In genomic region chr3:31695280-31696008, GRCh38 we compare ENCODE assay signal across 9 cellular contexts.
DNase-seq lines count a peak whose midpoint lies in the region; ATAC-seq, FAIRE-seq and TF ChIP-seq lines count a peak whose summit lies in the region.
"Had no signal": no experiment of that assay in that cellular context is flagged by ENCODE, and none has a peak within 500 bp of the region (broad histone marks: within the 10 kb centered on the region; RNA-seq: fewer than 3 reads in every experiment).

No MANE protein-coding gene starts in this region.

- H3K36me3 ChIP-seq in HepG2 (replicated peaks in 1 of 2; ENCODE audit: control insufficient read depth in 1 of 2, insufficient read depth in 2 of 2, low read length in 2 of 2) (peaks cover 8 to 18% of the 10 kb centered on the region in 2 experiments; a peak in 2 of 5 replicates), right lobe of liver (no peaks in the 10 kb centered on the region), OCI-LY7 (ENCODE audit: insufficient read depth, low read length) (peaks cover 79% of the 10 kb centered on the region), colonic mucosa (no peaks in the 10 kb centered on the region), ovary (no peaks in the 10 kb centered on the region), tibial artery (peaks cover 0 to 6% (median 5%) of the 10 kb centered on the region in 3 donors)

- H3K9me3 ChIP-seq in HepG2 (ENCODE audit: low read length) (no peaks in the 10 kb centered on the region), right lobe of liver (no peaks in the 10 kb centered on the region), OCI-LY7 (ENCODE audit: low read length) (no peaks in the 10 kb centered on the region), colonic mucosa (no peaks in the 10 kb centered on the region), ovary (no peaks in the 10 kb centered on the region), tibial artery (no peaks in the 10 kb centered on the region)

- H3K4me3 ChIP-seq in HepG2 (replicated peaks in 1 of 3; ENCODE audit: insufficient read depth in 1 of 3, low read depth in 2 of 3, low read length in 3 of 3) (no peak overlapping the region), right lobe of liver (no peak overlapping the region), OCI-LY7 (ENCODE audit: low read depth, low read length, poor library complexity, severe bottlenecking) (no peak overlapping the region), colonic mucosa (no peak overlapping the region), ovary (no peak overlapping the region), tibial artery (no peak overlapping the region)

- 0 out of 2 replicates have a peak, but pooled peaks have one; percentile 6 for TF ChIP-seq CTCF in HepG2 (CRISPR knock-in tag; IDR thresholded peaks at IDR 0.05)
- TF ChIP-seq CTCF in right lobe of liver (IDR thresholded peaks at IDR 0.05), result peak in 1 of 4 donors; percentile 15
- TF ChIP-seq CTCF in OCI-LY7 (conservative IDR thresholded peaks at IDR 0.05; ENCODE audit: low read length), result peak; percentile 70
- peak; percentile 14 for TF ChIP-seq CTCF in colonic mucosa (IDR thresholded peaks at IDR 0.05)
- no peak for TF ChIP-seq CTCF in ovary (IDR thresholded peaks at IDR 0.05)
- TF ChIP-seq CTCF in tibial artery (IDR thresholded peaks at IDR 0.05), result no peak

- no peak overlapping the region for H3K27ac ChIP-seq in HepG2 (ENCODE audit: extremely low read length, insufficient read depth, low read length)
- H3K27ac ChIP-seq in right lobe of liver, result no peak overlapping the region
- H3K27ac ChIP-seq in OCI-LY7 (ENCODE audit: low read depth, low read length, poor library complexity, severe bottlenecking), result no peak overlapping the region
- H3K27ac ChIP-seq in colonic mucosa, result no peak overlapping the region
- H3K27ac ChIP-seq in ovary, result no peak overlapping the region
- H3K27ac ChIP-seq in tibial artery, result no peak overlapping the region

- WGBS in HepG2 (ENCODE audit: low lambda C conversion rate), result 98% methylated on average over 2 of the region's 2 CpGs
- WGBS in right lobe of liver (ENCODE audit: insufficient coverage, low coverage, low lambda C conversion rate, missing lambda C conversion rate), result 88% methylated on average over 2 of the region's 2 CpGs
- 88 to 94% (median 93%) methylated on average over 2 of the region's 2 CpGs for WGBS in ovary, 3 donors

- no peak overlapping the region for H3K4me2 ChIP-seq in HepG2 (ENCODE audit: low read depth, low read length)
- H3K4me2 ChIP-seq in OCI-LY7 (ENCODE audit: low read length), result no peak overlapping the region

- H4K20me1 ChIP-seq in HepG2 (ENCODE audit: insufficient read depth, low read length), result no peaks in the 10 kb centered on the region
- H4K20me1 ChIP-seq in OCI-LY7 (ENCODE audit: insufficient read depth, low read length), result no peaks in the 10 kb centered on the region

- H3K4me1 ChIP-seq in HepG2 (ENCODE audit: insufficient read depth, low read length) (no peaks in the 10 kb centered on the region), right lobe of liver (no peaks in the 10 kb centered on the region), OCI-LY7 (ENCODE audit: insufficient read depth, low read length, poor library complexity, severe bottlenecking) (no peaks in the 10 kb centered on the region), colonic mucosa (no peaks in the 10 kb centered on the region), ovary (ENCODE audit: insufficient read depth) (no peaks in the 10 kb centered on the region), tibial artery (no peaks in the 10 kb centered on the region)

- no peak for DNase-seq in HepG2 (ENCODE audit: low spot score)
- DNase-seq in right lobe of liver, result no peak
- peak; percentile 33 for DNase-seq in OCI-LY7 (ENCODE audit: low spot score)
- DNase-seq in colonic mucosa, result no peak
- DNase-seq in ovary, result no peak
- no peak for DNase-seq in NCI-H526 treated with DMSO at 0.1 percent for 48 hours (lab: John Stamatoyannopoulos, UW)
- DNase-seq in tibial artery, result no peak
- no peak for DNase-seq in Ammon's horn (ENCODE audit: low spot score)
- DNase-seq: right cardiac atrium had no signal

- POLR2A ChIA-PET in HepG2 (lab: Yijun Ruan, JAX) (no interaction called here), OCI-LY7 (lab: Charles Lee) (interaction anchor here (0.6 kb wide), 1 partner anchor 10 kb away, joined by 4 read pairs; no protein-coding TSS in a partner anchor)

- BruUV-seq in HepG2 (replicated peaks; lab: Mats Ljungman, UMichigan), result no TSS peak
- BruUV-seq in OCI-LY7 (replicated peaks; lab: Mats Ljungman, UMichigan), result no TSS peak

- FAIRE-seq in HepG2 (lab: Jason Lieb, UNC), result no peak

- TF ChIP-seq EP300 in HepG2 (IDR thresholded peaks at IDR 0.05; ENCODE audit: low read depth in 2 of 2, low read length in 2 of 2) (no peak), HepG2 (CRISPR knock-in tag; IDR thresholded peaks at IDR 0.05; ENCODE audit: borderline replicate concordance) (no peak), ovary (IDR thresholded peaks at IDR 0.05) (no peak)

- H2AFZ ChIP-seq in HepG2 (ENCODE audit: low read length) (no peak overlapping the region), OCI-LY7 (ENCODE audit: low read length) (no peak overlapping the region)

- no peak for TF ChIP-seq RAD21 in HepG2 (CRISPR knock-in tag; IDR thresholded peaks at IDR 0.05)

- in situ Hi-C loops in HepG2 (cut with HindIII; ENCODE audit: extremely low pct_ligation_motif_present, low pct_unique_long_range_greater_than_20kb), result no loop called here

- H3K79me2 ChIP-seq in HepG2 (ENCODE audit: insufficient read depth, low read length) (no peaks in the 10 kb centered on the region), OCI-LY7 (ENCODE audit: insufficient read depth, low read depth, low read length) (no peaks in the 10 kb centered on the region)

- no peak overlapping the region for H3K9ac ChIP-seq in HepG2 (ENCODE audit: insufficient read depth, low read depth, low read length)
- H3K9ac ChIP-seq in colonic mucosa (ENCODE audit: low read depth in 2 of 2, low read length in 2 of 2), result no peak overlapping the region

- intact Hi-C loops in HepG2 (cut with micrococcal nuclease; ENCODE audit: unreplicated experiment), result loop anchor here (5.0 kb wide), 1 partner anchor 143 kb away; no protein-coding TSS in a partner anchor
- intact Hi-C loops in right lobe of liver (cut with DNase I), result no loop called here
- intact Hi-C loops in OCI-LY7 (cut with micrococcal nuclease; ENCODE audit: unreplicated experiment), result no loop called here
- intact Hi-C loops in colonic mucosa (cut with DNase I), result no loop called here
- intact Hi-C loops in ovary (cut with DNase I), result no loop called here
- intact Hi-C loops in tibial artery (cut with DNase I; ENCODE audit: low total_unique reads), result no loop called here

- H3K27me3 ChIP-seq in HepG2 (ENCODE audit: control insufficient read depth in 1 of 2, insufficient read depth in 2 of 2, low read length in 2 of 2) (no peaks in the 10 kb centered on the region), right lobe of liver (no peaks in the 10 kb centered on the region), colonic mucosa (no peaks in the 10 kb centered on the region), ovary (no peaks in the 10 kb centered on the region), tibial artery (no peaks in the 10 kb centered on the region)

- TF ChIP-seq POLR2A in HepG2 (IDR thresholded peaks at IDR 0.05; ENCODE audit: insufficient read depth in 1 of 2, low read depth in 2 of 2, low read length in 2 of 2) (no peak), right lobe of liver (IDR thresholded peaks at IDR 0.05) (no peak), ovary (IDR thresholded peaks at IDR 0.05) (no peak)

- CTCF ChIA-PET in HepG2 (lab: Yijun Ruan, JAX; ENCODE audit: low intra/inter-chr PET ratio, low total read pairs), result no interaction called here
- CTCF ChIA-PET in OCI-LY7 (lab: Charles Lee; ENCODE audit: unreplicated experiment), result no interaction called here

- peak; percentile 75 for ATAC-seq in HepG2
- no peak for ATAC-seq in right lobe of liver

- H3K9me2 ChIP-seq in OCI-LY7 (ENCODE audit: insufficient read depth, low read length), result no peaks in the 10 kb centered on the region

TF ChIP-seq in HepG2, 621 proteins besides CTCF, POLR2A, EP300 and RAD21:
- 0 out of 2 replicates have a peak, but pooled peaks have one; percentile 18 for TF ChIP-seq SMC3 (IDR thresholded peaks at IDR 0.05; ENCODE audit: low read length)
- no peak for TF ChIP-seq ZNF446 (CRISPR knock-in tag; IDR thresholded peaks at IDR 0.05)

Comparison
In these comparisons a context has a peak if more than half of its experiments do, and no peak if none do; other contexts are left out.
1. CTCF ChIP-seq: peak in HepG2 (single experiment), OCI-LY7 (single experiment) and colonic mucosa (single experiment); none in ovary (0 of 3) and tibial artery (0 of 2).